Comparison of ENCODE assay signal across 18 cellular contexts in genomic region chr16:22304411-22304810, GRCh38. TPM values are rescaled to one million over a fixed set of nuclear protein-coding genes. Genes with fewer than 3 reads are reported as not detected.
DNase-seq lines count a peak whose midpoint lies in the region; ATAC-seq and TF ChIP-seq lines count a peak whose summit lies in the region.
"Had no signal": no experiment of that assay in that cellular context is flagged by ENCODE, and none has a peak within 500 bp of the region (broad histone marks: within the 10 kb centered on the region; RNA-seq: fewer than 3 reads in every experiment).

No MANE protein-coding gene starts in this region.

- H3K4me3 Mint-ChIP-seq in CD4-positive, alpha-beta T cell: peak overlapping the region; percentile 2
- no peak overlapping the region for H3K4me3 Mint-ChIP-seq in CD4-positive, alpha-beta memory T cell
- H3K4me3 Mint-ChIP-seq in activated naive CD8-positive, alpha-beta T cell treated with anti-CD3 and anti-CD28 coated beads, Interleukin-2, amount 50 U/mL, for 24 hours: no peak overlapping the region
- H3K4me3 Mint-ChIP-seq in naive thymus-derived CD4-positive, alpha-beta T cell: no peak overlapping the region
- H3K4me3 Mint-ChIP-seq: CD14-positive monocyte had no signal

- H3K36me3 Mint-ChIP-seq in CD4-positive, alpha-beta T cell (ENCODE audit: low read depth): peaks cover 89% of the 10 kb centered on the region
- H3K36me3 Mint-ChIP-seq in CD4-positive, alpha-beta memory T cell: peaks cover 36 to 79% of the 10 kb centered on the region in 2 donors
- H3K36me3 Mint-ChIP-seq in activated naive CD8-positive, alpha-beta T cell treated with anti-CD3 and anti-CD28 coated beads, Interleukin-2, amount 50 U/mL, for 24 hours (ENCODE audit: low read depth): peaks cover 25% of the 10 kb centered on the region
- peaks cover 5 to 31% (median 16%) of the 10 kb centered on the region in 5 donors for H3K36me3 Mint-ChIP-seq in naive thymus-derived CD4-positive, alpha-beta T cell

- CTCF ChIA-PET in CD4-positive, alpha-beta T cell (lab: Charles Lee): no interaction called here
- CTCF ChIA-PET in CD4-positive, alpha-beta memory T cell (lab: Charles Lee; ENCODE audit: partially characterized antibody): interaction anchor here (0.9 to 1.0 kb wide), 2 partner anchors 15 to 227 kb away, joined by 3 to 4 read pairs; no protein-coding TSS in a partner anchor
- CTCF ChIA-PET in naive thymus-derived CD4-positive, alpha-beta T cell (lab: Charles Lee): interaction anchor here (0.5 kb wide), 1 partner anchor 1073 kb away, joined by 3 read pairs; no protein-coding TSS in a partner anchor

- H3K27me3 ChIP-seq in CD4-positive, alpha-beta T cell (ENCODE audit: control insufficient read depth, insufficient read depth, low read length): no peaks in the 10 kb centered on the region
- H3K27me3 ChIP-seq in CD4-positive, alpha-beta memory T cell (ENCODE audit: insufficient read depth, low read length): no peaks in the 10 kb centered on the region
- H3K27me3 ChIP-seq in naive thymus-derived CD4-positive, alpha-beta T cell (ENCODE audit: control insufficient read depth in 2 of 2, insufficient read depth in 2 of 2, low read length in 2 of 2): no peaks in the 10 kb centered on the region
- no peaks in the 10 kb centered on the region for H3K27me3 ChIP-seq in foreskin keratinocyte

- no peak for DNase-seq in CD4-positive, alpha-beta T cell
- no peak for DNase-seq in CD4-positive, alpha-beta memory T cell
- DNase-seq in activated naive CD8-positive, alpha-beta T cell treated with anti-CD3 and anti-CD28 coated beads, Interleukin-2, amount 50 U/mL, for 24 hours: no peak
- no peak for DNase-seq in naive thymus-derived CD4-positive, alpha-beta T cell
- DNase-seq in foreskin keratinocyte: no peak
- DNase-seq in HuH-7.5 (ENCODE audit: low spot score): no peak
- DNase-seq: COR-L47, HCEC 1CT, NCI-H1417, NCI-H187, NCI-H2227 treated with DMSO at 0.1 percent for 48 hours, NCI-H510A treated with DMSO at 0.1 percent for 48 hours, NCI-H774, OCI-M1, Right ventricle myocardium superior had no signal

- no peaks in the 10 kb centered on the region for H3K9me3 ChIP-seq in CD4-positive, alpha-beta T cell (ENCODE audit: control insufficient read depth, low read length)
- H3K9me3 ChIP-seq in CD4-positive, alpha-beta memory T cell (ENCODE audit: control insufficient read depth in 1 of 2, low read length in 2 of 2): no peaks in the 10 kb centered on the region
- no peaks in the 10 kb centered on the region for H3K9me3 ChIP-seq in naive thymus-derived CD4-positive, alpha-beta T cell (ENCODE audit: control insufficient read depth in 2 of 3, low read length in 3 of 3)

- no peak overlapping the region for H3K27ac ChIP-seq in CD4-positive, alpha-beta T cell (ENCODE audit: low read depth, low read length)
- H3K27ac ChIP-seq in CD4-positive, alpha-beta memory T cell (ENCODE audit: low read depth, low read length): no peak overlapping the region
- H3K27ac ChIP-seq in naive thymus-derived CD4-positive, alpha-beta T cell (ENCODE audit: low read depth, low read length): no peak overlapping the region
- no peak overlapping the region for H3K27ac ChIP-seq in foreskin keratinocyte
- H3K27ac ChIP-seq: KMS-11 had no signal

- intact Hi-C loops in CD4-positive, alpha-beta T cell (cut with DNase I, micrococcal nuclease): no loop called here
- intact Hi-C loops in CD4-positive, alpha-beta memory T cell (cut with micrococcal nuclease): no loop called here
- intact Hi-C loops in naive thymus-derived CD4-positive, alpha-beta T cell (cut with micrococcal nuclease): no loop called here

- peak overlapping the region; percentile 15 for H3K27ac Mint-ChIP-seq in CD4-positive, alpha-beta T cell
- H3K27ac Mint-ChIP-seq in CD4-positive, alpha-beta memory T cell: peak overlapping the region in 6 of 7 donors; percentile 27 to 83 (median 58)
- peak overlapping the region; percentile 2 for H3K27ac Mint-ChIP-seq in activated naive CD8-positive, alpha-beta T cell treated with anti-CD3 and anti-CD28 coated beads, Interleukin-2, amount 50 U/mL, for 24 hours
- peak overlapping the region in 6 of 9 donors; percentile 38 to 86 (median 59) for H3K27ac Mint-ChIP-seq in naive thymus-derived CD4-positive, alpha-beta T cell

- TF ChIP-seq CTCF in CD4-positive, alpha-beta T cell (IDR thresholded peaks at IDR 0.05): no peak
- no peak for TF ChIP-seq CTCF in foreskin keratinocyte (conservative IDR thresholded peaks at IDR 0.05)

- H3K4me1 Mint-ChIP-seq in CD4-positive, alpha-beta T cell (ENCODE audit: low read depth): peaks cover 41% of the 10 kb centered on the region
- peaks cover 22 to 42% (median 30%) of the 10 kb centered on the region in 4 donors for H3K4me1 Mint-ChIP-seq in CD4-positive, alpha-beta memory T cell
- peaks cover 19% of the 10 kb centered on the region for H3K4me1 Mint-ChIP-seq in activated naive CD8-positive, alpha-beta T cell treated with anti-CD3 and anti-CD28 coated beads, Interleukin-2, amount 50 U/mL, for 24 hours
- peaks cover 27 to 46% (median 34%) of the 10 kb centered on the region in 7 donors for H3K4me1 Mint-ChIP-seq in naive thymus-derived CD4-positive, alpha-beta T cell

- POLR2A ChIA-PET in CD4-positive, alpha-beta T cell (lab: Charles Lee): no interaction called here
- POLR2A ChIA-PET in CD4-positive, alpha-beta memory T cell (lab: Charles Lee; ENCODE audit: partially characterized antibody): no interaction called here
- POLR2A ChIA-PET in naive thymus-derived CD4-positive, alpha-beta T cell (lab: Charles Lee): interaction anchor here (0.6 kb wide), 1 partner anchor 985 kb away, joined by 3 read pairs; no protein-coding TSS in a partner anchor

- peaks cover 16% of the 10 kb centered on the region for H3K4me1 ChIP-seq in CD4-positive, alpha-beta memory T cell (ENCODE audit: insufficient read depth, low read length)
- peaks cover 5 to 13% of the 10 kb centered on the region in 2 donors for H3K4me1 ChIP-seq in naive thymus-derived CD4-positive, alpha-beta T cell (ENCODE audit: control insufficient read depth in 2 of 2, insufficient read depth in 2 of 2, low read length in 2 of 2)
- no peaks in the 10 kb centered on the region for H3K4me1 ChIP-seq in foreskin keratinocyte

- peaks cover 71% of the 10 kb centered on the region for H3K36me3 ChIP-seq in CD4-positive, alpha-beta memory T cell (ENCODE audit: insufficient read depth, low read length)
- peaks cover 4 to 74% (median 19%) of the 10 kb centered on the region in 3 experiments for H3K36me3 ChIP-seq in naive thymus-derived CD4-positive, alpha-beta T cell (ENCODE audit: control insufficient read depth in 2 of 3, insufficient read depth in 3 of 3, low read length in 3 of 3)

- ATAC-seq in CD4-positive, alpha-beta T cell (ENCODE audit: poor library complexity): no peak
- no peak for ATAC-seq in activated naive CD8-positive, alpha-beta T cell treated with anti-CD3 and anti-CD28 coated beads, Interleukin-2, amount 50 U/mL, for 24 hours
- no peak for ATAC-seq in naive thymus-derived CD4-positive, alpha-beta T cell
- ATAC-seq in foreskin keratinocyte (no peak), HG02852 (IDR thresholded peaks at IDR 0.05; ENCODE audit: unreplicated experiment) (no peak)

- H3K4me3 ChIP-seq in CD4-positive, alpha-beta memory T cell (ENCODE audit: low read length in 2 of 2): no peak overlapping the region
- no peak overlapping the region for H3K4me3 ChIP-seq in naive thymus-derived CD4-positive, alpha-beta T cell (ENCODE audit: low read length)

- no peaks in the 10 kb centered on the region for H3K27me3 Mint-ChIP-seq in CD4-positive, alpha-beta T cell
- H3K27me3 Mint-ChIP-seq in CD4-positive, alpha-beta memory T cell: no peaks in the 10 kb centered on the region
- H3K27me3 Mint-ChIP-seq in activated naive CD8-positive, alpha-beta T cell treated with anti-CD3 and anti-CD28 coated beads, Interleukin-2, amount 50 U/mL, for 24 hours: no peaks in the 10 kb centered on the region
- H3K27me3 Mint-ChIP-seq in naive thymus-derived CD4-positive, alpha-beta T cell: no peaks in the 10 kb centered on the region

- H3K9me3 Mint-ChIP-seq in CD4-positive, alpha-beta T cell: no peaks in the 10 kb centered on the region
- H3K9me3 Mint-ChIP-seq in CD4-positive, alpha-beta memory T cell: no peaks in the 10 kb centered on the region
- no peaks in the 10 kb centered on the region for H3K9me3 Mint-ChIP-seq in activated naive CD8-positive, alpha-beta T cell treated with anti-CD3 and anti-CD28 coated beads, Interleukin-2, amount 50 U/mL, for 24 hours
- H3K9me3 Mint-ChIP-seq in naive thymus-derived CD4-positive, alpha-beta T cell: peaks cover 0 to 1% (median 0%) of the 10 kb centered on the region in 11 donors

RNA-seq across cellular contexts. Expression of gene POLR3E, which starts 7.2 kb away (rescaled TPM):
- 100 to 1,000 TPM; 239 to 242 TPM for total RNA-seq in CD4-positive, alpha-beta T cell
- total RNA-seq in CD4-positive, alpha-beta memory T cell: 10 to 100 TPM; 88.4 to 94.0 TPM
- polyA plus RNA-seq in CD4-positive, alpha-beta memory T cell: 10 to 100 TPM; 10.0 to 16.0 TPM
- total RNA-seq in naive thymus-derived CD4-positive, alpha-beta T cell: 100 to 1,000 TPM in 4 of 5 experiments, 10 to 100 TPM in 1; 60.1 to 232 (median 112) TPM
- 10 to 100 TPM; 11.8 to 19.2 TPM for polyA plus RNA-seq in naive thymus-derived CD4-positive, alpha-beta T cell
- total RNA-seq in foreskin keratinocyte: 47.0 and 47.4 TPM in 2 replicates
- polyA plus RNA-seq in foreskin keratinocyte: 30.0 and 34.2 TPM in 2 replicates

Comparison
In these comparisons a context has a peak if more than half of its experiments do, and no peak if none do; other contexts are left out.
1. H3K27ac Mint-ChIP-seq: peak in every context shown above with its lines; median percentile 59 in naive thymus-derived CD4-positive, alpha-beta T cell; 58 in CD4-positive, alpha-beta memory T cell; 15 in CD4-positive, alpha-beta T cell; 2 in activated naive CD8-positive, alpha-beta T cell treated with anti-CD3 and anti-CD28 coated beads, Interleukin-2, amount 50 U/mL, for 24 hours.